ENCODE assay signal across 12 cellular contexts in genomic region chr10:97571622-97572021, GRCh38. TPM values are rescaled to one million over a fixed set of nuclear protein-coding genes. Genes with fewer than 3 reads are reported as not detected.
A peak's percentile ranks its signal among the peaks of the same experiment; 100 is the strongest.
DNase-seq lines count a peak whose midpoint lies in the region; ATAC-seq and TF ChIP-seq lines count a peak whose summit lies in the region.
"Had no signal": no experiment of that assay in that cellular context is flagged by ENCODE, and none has a peak within 500 bp of the region (broad histone marks: within the 10 kb centered on the region; RNA-seq: fewer than 3 reads in every experiment).

No MANE protein-coding gene starts in this region.

- peaks cover 6% of the 10 kb centered on the region for H3K36me3 Mint-ChIP-seq in chondrocyte (ENCODE audit: low read depth)

- intact Hi-C loops in heart left ventricle (cut with DNase I) (loop anchor here in 9 of 10 donors (1.0 to 5.0 kb wide), 5 partner anchors 39 to 161 kb away; no protein-coding TSS in a partner anchor), left ventricle myocardium superior (cut with micrococcal nuclease) (loop anchor here (2.0 kb wide), 1 partner anchor 41 kb away; no protein-coding TSS in a partner anchor)

- TF ChIP-seq POLR2A in heart left ventricle (IDR thresholded peaks at IDR 0.05), result no peak

- no peaks in the 10 kb centered on the region for H3K27me3 Mint-ChIP-seq in chondrocyte (ENCODE audit: low read depth)
- H3K27me3 Mint-ChIP-seq: stimulated activated naive CD8-positive, alpha-beta T cell treated with anti-CD3 and anti-CD28 coated beads, Interleukin-15, amount 100 ng/mL, for 72 hours had no signal

- no peak overlapping the region for H3K4me3 Mint-ChIP-seq in chondrocyte (ENCODE audit: unreplicated experiment)
- H3K4me3 Mint-ChIP-seq: activated CD4-positive, alpha-beta T cell treated with anti-CD3 and anti-CD28 coated beads, Interleukin-2, amount 10 ng/mL, durations not matched to agents 24 days and 14 days; stimulated activated naive CD8-positive, alpha-beta T cell treated with anti-CD3 and anti-CD28 coated beads, Interleukin-15, amount 100 ng/mL, for 72 hours had no signal

- H3K36me3 ChIP-seq in heart left ventricle (peaks cover 0 to 36% (median 32%) of the 10 kb centered on the region in 9 donors), urinary bladder (ENCODE audit: insufficient read depth) (no peaks in the 10 kb centered on the region)

- H3K27ac Mint-ChIP-seq in chondrocyte (ENCODE audit: unreplicated experiment), result peak overlapping the region; percentile 63
- H3K27ac Mint-ChIP-seq: activated CD4-positive, alpha-beta T cell treated with anti-CD3 and anti-CD28 coated beads, Interleukin-2, amount 10 ng/mL, durations not matched to agents 24 days and 14 days; stimulated activated naive CD8-positive, alpha-beta T cell treated with anti-CD3 and anti-CD28 coated beads, Interleukin-15, amount 100 ng/mL, for 72 hours had no signal

- H3K4me1 ChIP-seq in heart left ventricle, result peaks cover 0 to 50% (median 24%) of the 10 kb centered on the region in 12 donors
- H3K4me1 ChIP-seq in urinary bladder (ENCODE audit: insufficient read depth), result no peaks in the 10 kb centered on the region

- peak in 1 of 5 donors; percentile 9 for DNase-seq in heart left ventricle
- no peak for DNase-seq in left ventricle myocardium superior
- DNase-seq in chondrocyte (ENCODE audit: low spot score), result peak; percentile 29
- peak; percentile 75 for DNase-seq in mucosa of gallbladder (ENCODE audit: low spot score)
- DNase-seq in DMS153 (lab: John Stamatoyannopoulos, UW), result no peak
- no peak for DNase-seq in mesenteric fat pad (ENCODE audit: low spot score)

- H3K4me3 ChIP-seq in heart left ventricle, result no peak overlapping the region
- no peak overlapping the region for H3K4me3 ChIP-seq in urinary bladder (ENCODE audit: low read depth, low read length)

- no peaks in the 10 kb centered on the region for H3K9me3 ChIP-seq in heart left ventricle

- WGBS in heart left ventricle, 4 donors, result 75 to 84% (median 79%) methylated on average over 3 of the region's 3 CpGs
- WGBS in urinary bladder, result 82% methylated on average over 3 of the region's 3 CpGs

- no peaks in the 10 kb centered on the region for H3K27me3 ChIP-seq in heart left ventricle

- peaks cover 54% of the 10 kb centered on the region for H3K4me1 Mint-ChIP-seq in chondrocyte (ENCODE audit: low read depth)
- H3K4me1 Mint-ChIP-seq: activated CD4-positive, alpha-beta T cell treated with anti-CD3 and anti-CD28 coated beads, Interleukin-2, amount 10 ng/mL, durations not matched to agents 24 days and 14 days; stimulated activated naive CD8-positive, alpha-beta T cell treated with anti-CD3 and anti-CD28 coated beads, Interleukin-15, amount 100 ng/mL, for 72 hours had no signal

- H3K9me3 Mint-ChIP-seq in chondrocyte (ENCODE audit: low read depth), result no peaks in the 10 kb centered on the region
- H3K9me3 Mint-ChIP-seq: activated CD4-positive, alpha-beta T cell treated with anti-CD3 and anti-CD28 coated beads, Interleukin-2, amount 10 ng/mL, durations not matched to agents 24 days and 14 days; stimulated activated naive CD8-positive, alpha-beta T cell treated with anti-CD3 and anti-CD28 coated beads, Interleukin-15, amount 100 ng/mL, for 72 hours had no signal

- ATAC-seq in heart left ventricle (no peak), left ventricle myocardium superior (no peak), HG03520 (IDR thresholded peaks at IDR 0.05; ENCODE audit: unreplicated experiment) (no peak)

- TF ChIP-seq CTCF in heart left ventricle (IDR thresholded peaks at IDR 0.05) (no peak), chondrocyte (IDR thresholded peaks at IDR 0.05) (no peak)

- H3K27ac ChIP-seq in heart left ventricle (peak overlapping the region; percentile 40 to 95 (median 88)), urinary bladder (ENCODE audit: low read depth) (peak overlapping the region; percentile 81)

RNA-seq across cellular contexts. Expression of gene ANKRD2, which starts 1.0 kb away (rescaled TPM):
- total RNA-seq in heart left ventricle (1,000 to 10,000 TPM in 1 of 9 donors, 100 to 1,000 TPM in 6, 10 to 100 TPM in 2; 56.7 to 2,367 (median 517) TPM), left ventricle myocardium superior (318 TPM), chondrocyte (0.46 to 0.60 TPM (median 0.54 TPM) in 3 replicates), mucosa of gallbladder (2.3 TPM), urinary bladder (0.69 TPM), mesenteric fat pad (not detected)
- polyA plus RNA-seq in heart left ventricle (100 to 1,000 TPM; 450 to 857 TPM), urinary bladder (0.23 TPM)
- total RNA-seq: activated CD4-positive, alpha-beta T cell treated with anti-CD3 and anti-CD28 coated beads, Interleukin-2, amount 10 ng/mL, durations not matched to agents 24 days and 14 days; occipital lobe had no signal

RNA-seq across cellular contexts. Expression of gene HOGA1, which starts 12.6 kb away (rescaled TPM):
- total RNA-seq in heart left ventricle (10 to 100 TPM in 8 of 9 donors, 1 to 10 TPM in 1; 7.5 to 82.6 (median 19.2) TPM), left ventricle myocardium superior (11.9 TPM), chondrocyte (0.12 TPM in 1 of 3 replicates, not detected in the others), mucosa of gallbladder (13.3 TPM), urinary bladder (0.53 TPM), mesenteric fat pad (3.8 TPM)
- polyA plus RNA-seq in heart left ventricle (10 to 100 TPM; 35.2 to 73.4 TPM), urinary bladder (0.35 TPM)
- total RNA-seq: activated CD4-positive, alpha-beta T cell treated with anti-CD3 and anti-CD28 coated beads, Interleukin-2, amount 10 ng/mL, durations not matched to agents 24 days and 14 days had no signal

RNA-seq across cellular contexts. Expression of gene C10orf62, which starts 17.9 kb away (rescaled TPM):
- total RNA-seq in heart left ventricle (1 to 10 TPM in 2 of 9 donors, under 1 TPM in 7; 0.24 to 2.1 (median 0.58) TPM), left ventricle myocardium superior (0.35 TPM), chondrocyte (not detected in 3 replicates), mucosa of gallbladder (1.0 TPM), urinary bladder (not detected), mesenteric fat pad (not detected)
- polyA plus RNA-seq in heart left ventricle (1 to 10 TPM; 1.3 to 1.8 TPM), urinary bladder (not detected)
- total RNA-seq: activated CD4-positive, alpha-beta T cell treated with anti-CD3 and anti-CD28 coated beads, Interleukin-2, amount 10 ng/mL, durations not matched to agents 24 days and 14 days; IMR-90; occipital lobe had no signal
- polyA plus RNA-seq: IMR-90 had no signal

Comparison
In these comparisons a context has a peak if more than half of its experiments do, and no peak if none do; other contexts are left out.
1. DNase-seq: peak in chondrocyte (single experiment) and mucosa of gallbladder (single experiment); none in left ventricle myocardium superior (single experiment), DMS153 (single experiment) and mesenteric fat pad (single experiment).
2. RNA of gene ANKRD2, which starts 1.0 kb away (total RNA-seq): 56.7 to 2,367 TPM in heart left ventricle and 318 TPM in left ventricle myocardium superior (single experiment); 2.3 TPM in mucosa of gallbladder (single experiment), 0.69 TPM in urinary bladder (single experiment), 0.46 to 0.60 TPM in chondrocyte and not detected in mesenteric fat pad (single experiment); every median in the first group is over 10 times any median in the second.